ENCODE assay signal across 11 cellular contexts in the genomic region with DNA sequence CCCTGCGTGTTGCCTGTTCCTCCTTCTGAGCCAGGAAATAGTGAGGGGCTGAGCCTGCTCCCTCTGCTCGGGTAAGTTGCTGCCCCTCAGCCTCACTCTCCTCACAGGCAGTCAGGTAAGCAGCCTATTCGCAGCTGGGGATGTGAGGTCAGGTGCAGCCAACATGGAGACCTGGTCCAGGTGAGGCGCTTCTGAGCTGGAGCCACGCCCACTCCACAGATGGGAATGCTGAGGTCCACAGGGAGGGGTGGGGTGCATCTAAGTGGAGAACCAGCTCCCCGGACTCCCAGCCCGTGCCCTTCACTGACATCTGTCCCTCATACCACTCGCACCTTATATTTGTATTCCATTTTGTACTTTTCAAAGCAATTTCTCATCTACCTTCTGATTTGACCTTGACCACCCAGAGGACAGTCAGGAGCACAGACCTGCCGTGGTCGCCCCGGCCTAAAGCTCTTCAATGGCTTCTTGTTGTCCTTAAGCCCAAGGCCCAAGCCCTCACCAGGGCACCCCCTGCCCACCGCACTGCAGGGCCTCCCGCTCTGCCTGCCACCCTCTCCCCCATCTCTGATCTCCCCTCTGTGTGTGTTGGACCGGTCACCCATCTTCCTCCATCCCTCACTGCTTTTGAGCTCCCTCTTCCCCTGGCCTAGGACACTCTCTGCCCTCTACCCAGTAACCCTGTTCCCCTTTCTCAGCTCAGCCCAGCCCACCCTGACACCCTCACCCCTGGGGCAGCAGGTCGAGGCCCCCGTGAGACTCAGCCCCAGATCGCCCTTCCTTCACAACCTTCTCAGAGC.
"Had no signal": no experiment of that assay in that cellular context is flagged by ENCODE, and none has a peak within 500 bp of the region (broad histone marks: within the 10 kb centered on the region; RNA-seq: fewer than 3 reads in every experiment).

No MANE protein-coding gene starts in this region.

- H3K9me3 Mint-ChIP-seq: activated naive CD4-positive, alpha-beta T cell treated with anti-CD3 and anti-CD28 coated beads, Interleukin-2, amount 50 U/mL, for 24 hours; mesothelial cell of epicardium had no signal

- H3K27me3 Mint-ChIP-seq: activated naive CD4-positive, alpha-beta T cell treated with anti-CD3 and anti-CD28 coated beads, Interleukin-2, amount 50 U/mL, for 24 hours had no signal

- H3K27ac Mint-ChIP-seq: activated naive CD4-positive, alpha-beta T cell treated with anti-CD3 and anti-CD28 coated beads, Interleukin-2, amount 50 U/mL, for 24 hours; mesothelial cell of epicardium had no signal

- H3K4me3 Mint-ChIP-seq: activated naive CD4-positive, alpha-beta T cell treated with anti-CD3 and anti-CD28 coated beads, Interleukin-2, amount 50 U/mL, for 24 hours; mesothelial cell of epicardium had no signal

- DNase-seq: activated CD4-positive, CD25-positive, alpha-beta regulatory T cell; caudate nucleus; foreskin fibroblast; glutamatergic neuron; kidney glomerular epithelial cell; stimulated activated CD4-positive, alpha-beta T cell treated with anti-CD3 and anti-CD28 coated beads, Interleukin-2, amount 100 ng/mL, for 48 hours; stimulated activated naive CD4-positive, alpha-beta T cell; uterus had no signal

- H3K36me3 Mint-ChIP-seq: activated naive CD4-positive, alpha-beta T cell treated with anti-CD3 and anti-CD28 coated beads, Interleukin-2, amount 50 U/mL, for 24 hours; mesothelial cell of epicardium had no signal

- ATAC-seq: SK-N-SH treated with all-trans-retinoic acid at 6 μM for 48 hours had no signal
